In genomic region chr20:63525968-63526367, GRCh38 we compare ENCODE assay signal across 24 cellular contexts. TPM values are rescaled to one million over a fixed set of nuclear protein-coding genes. Genes with fewer than 3 reads are reported as not detected.
DNase-seq lines count a peak whose midpoint lies in the region; ATAC-seq, FAIRE-seq and TF ChIP-seq lines count a peak whose summit lies in the region.
"Had no signal": no experiment of that assay in that cellular context is flagged by ENCODE, and none has a peak within 500 bp of the region (broad histone marks: within the 10 kb centered on the region; RNA-seq: fewer than 3 reads in every experiment).

No MANE protein-coding gene starts in this region.

- H3K4me1 ChIP-seq in K562 (replicated peaks in 1 of 2; ENCODE audit: control insufficient read depth in 2 of 2, insufficient read depth in 2 of 2, low read length in 2 of 2): peaks cover 4 to 48% of the 10 kb centered on the region in 2 experiments
- H3K4me1 ChIP-seq in small intestine (ENCODE audit: control insufficient read depth in 2 of 2, insufficient read depth in 1 of 2, low read depth in 1 of 2, low read length in 1 of 2): peaks cover 0 to 4% of the 10 kb centered on the region in 2 donors
- H3K4me1 ChIP-seq in foreskin keratinocyte: no peaks in the 10 kb centered on the region

- CTCF ChIA-PET in K562 (lab: Yijun Ruan, JAX; ENCODE audit: low intra/inter-chr PET ratio): no interaction called here

- no peak overlapping the region for H3K27ac ChIP-seq in K562 (ENCODE audit: extremely low read depth, low read depth, low read length)
- no peak overlapping the region for H3K27ac ChIP-seq in small intestine (ENCODE audit: low read depth in 1 of 2, low read length in 1 of 2)
- no peak overlapping the region for H3K27ac ChIP-seq in foreskin keratinocyte
- H3K27ac ChIP-seq: neural progenitor cell, testis had no signal

- peak; percentile 20 for DNase-seq in SKM-1 treated with dmso at 0.1 percent for 144 hours (lab: John Stamatoyannopoulos, UW; ENCODE audit: unreplicated experiment)
- DNase-seq in SKM-1 (lab: John Stamatoyannopoulos, UW; ENCODE audit: unreplicated experiment): no peak
- DNase-seq in HT-29 (ENCODE audit: low spot score): peak; percentile 55
- DNase-seq in K562 (ENCODE audit: extremely low read depth in 1 of 4, low spot score in 3 of 4): no peak
- DNase-seq in small intestine: peak; percentile 33
- no peak for DNase-seq in retina
- no peak for DNase-seq in HCEC 1CT
- no peak for DNase-seq in foreskin keratinocyte
- DNase-seq: activated CD4-positive, alpha-beta T cell treated with anti-CD3 and anti-CD28 coated beads, Interleukin-2, amount 50 U/mL, for 48 hours; CD8-positive, alpha-beta T cell; DMS79 treated with DMSO at 0.1 percent for 48 hours; hippocampal formation; islet precursor cell; mesendoderm; NCI-H1092 treated with DMSO at 0.1 percent for 48 hours; NCI-H2171; NCI-H69; testis had no signal

- peaks cover 5% of the 10 kb centered on the region; the same call in 1 of the 2 replicates for H4K20me1 ChIP-seq in K562 (replicated peaks; ENCODE audit: control insufficient read depth, insufficient read depth, low read length)

- H3K9me3 ChIP-seq in K562 (replicated peaks; ENCODE audit: control insufficient read depth, insufficient read depth, low read depth, low read length) (peaks cover 7% of the 10 kb centered on the region), small intestine (ENCODE audit: control insufficient read depth, low read depth) (no peaks in the 10 kb centered on the region)
- H3K9me3 ChIP-seq: testis had no signal

- intact Hi-C loops in K562 (cut with micrococcal nuclease): no loop called here

- H3K4me3 ChIP-seq in K562: no peak overlapping the region
- H3K4me3 ChIP-seq in small intestine (ENCODE audit: low read depth in 1 of 2, low read length in 2 of 2): no peak overlapping the region
- H3K4me3 ChIP-seq: neural progenitor cell, testis had no signal

- BruUV-seq in K562 (replicated peaks; lab: Mats Ljungman, UMichigan): no TSS peak

- no peak for FAIRE-seq in K562 (lab: Jason Lieb, UNC)
- no peak for FAIRE-seq in small intestine (lab: Jason Lieb, UNC)
- FAIRE-seq: A204.1, H1 had no signal

- H3K9me1 ChIP-seq in K562 (ENCODE audit: control insufficient read depth, insufficient read depth, low read length): no peaks in the 10 kb centered on the region

- no peak overlapping the region for H3K9ac ChIP-seq in K562 (ENCODE audit: insufficient read depth in 1 of 2, low read depth in 2 of 2, low read length in 2 of 2)
- H3K9ac ChIP-seq: neural progenitor cell had no signal

- in situ Hi-C loops in K562 (cut with MboI): no loop called here

- POLR2A ChIA-PET in K562 (lab: Yijun Ruan, JAX): interaction anchor here (0.6 to 4.0 kb wide), 6 partner anchors 9 to 260 kb away, joined by 3 to 27 read pairs (median 4); partner anchors contain the start of gene PTK6

- TF ChIP-seq CTCF in K562 (IDR thresholded peaks at IDR 0.05 in 2 of 3, conservative IDR thresholded peaks at IDR 0.05 in 1 of 3; ENCODE audit: insufficient read depth in 2 of 3, low read depth in 1 of 3, low read length in 3 of 3) (no peak), foreskin keratinocyte (conservative IDR thresholded peaks at IDR 0.05) (no peak)

- H3K27me3 ChIP-seq in K562 (ENCODE audit: control insufficient read depth in 2 of 2, insufficient read depth in 2 of 2, low read length in 2 of 2): peaks cover 0 to 22% of the 10 kb centered on the region in 2 experiments; a peak in 1 of 5 replicates
- no peaks in the 10 kb centered on the region for H3K27me3 ChIP-seq in small intestine (ENCODE audit: control insufficient read depth in 2 of 2, insufficient read depth in 2 of 2, low read length in 2 of 2)
- no peaks in the 10 kb centered on the region for H3K27me3 ChIP-seq in foreskin keratinocyte
- H3K27me3 ChIP-seq: neural progenitor cell, testis had no signal

- H2AFZ ChIP-seq in K562 (ENCODE audit: low read depth, low read length): no peak overlapping the region
- H2AFZ ChIP-seq: neural progenitor cell had no signal

- ATAC-seq in K562 (no peak), foreskin keratinocyte (no peak)
- ATAC-seq: activated naive CD4-positive, alpha-beta T cell treated with anti-CD3 and anti-CD28 coated beads, Interleukin-2, amount 50 U/mL, for 72 hours; CD8-positive, alpha-beta T cell had no signal

- H3K36me3 ChIP-seq in K562 (ENCODE audit: control insufficient read depth, insufficient read depth, low read length) (peaks cover 23% of the 10 kb centered on the region; the same call in 2 of the 3 replicates), small intestine (ENCODE audit: control insufficient read depth in 2 of 2, insufficient read depth in 2 of 2, low read length in 2 of 2) (no peaks in the 10 kb centered on the region)
- H3K36me3 ChIP-seq: neural progenitor cell had no signal

- H3K79me2 ChIP-seq in K562 (ENCODE audit: control insufficient read depth, insufficient read depth, low read length): peaks cover 12% of the 10 kb centered on the region

- WGBS in K562 (ENCODE audit: insufficient coverage, low coverage, missing lambda C conversion rate): 3% methylated on average over 2 of the region's 2 CpGs
- WGBS in small intestine, 3 donors: 3 to 14% (median 5%) methylated on average over 2 of the region's 2 CpGs

- H3K4me2 ChIP-seq in K562 (ENCODE audit: insufficient read depth, low read length): no peak overlapping the region
- H3K4me2 ChIP-seq: neural progenitor cell had no signal

- TF ChIP-seq RAD21 in K562 (CRISPR knock-in tag; conservative IDR thresholded peaks at IDR 0.05 in 1 of 2, IDR thresholded peaks at IDR 0.05 in 1 of 2): no peak

- no peak; the same call in 1 of the 2 replicates for TF ChIP-seq POLR2A in K562 (conservative IDR thresholded peaks at IDR 0.05)

- TF ChIP-seq EP300 in K562 (IDR thresholded peaks at IDR 0.05; ENCODE audit: low read length): no peak

RNA-seq across cellular contexts. Expression of gene PPDPF, which starts 5.4 kb away (rescaled TPM):
- total RNA-seq in HT-29 (2014; rRNA removed; shearing (Covaris generic)): 384 and 468 TPM in 2 replicates
- 8.8 and 25.0 TPM in 2 replicates for total RNA-seq in K562 (2011; cell fraction: chromatin; rRNA removed; ENCODE audit: low replicate concordance)
- total RNA-seq in K562 (2011; cell fraction: nucleolus; rRNA removed): 34.9 and 37.0 TPM in 2 replicates
- 25.6 and 28.6 TPM in 2 replicates for total RNA-seq in K562 (2011; cell fraction: nucleoplasm; rRNA removed)
- total RNA-seq in K562 (2014; rRNA removed) (73.9 and 86.1 TPM in 2 replicates), K562 (2014; rRNA removed; fragmentation: Illumina TruSeq; extraction: Trizol) (2.3 and 4.5 TPM in 2 replicates), K562 (2015; rRNA removed; fragmentation: Illumina TruSeq; extraction: Trizol) (10.5 and 16.6 TPM in 2 replicates), K562 (2021) (220 and 233 TPM in 2 replicates), foreskin keratinocyte (181 and 190 TPM in 2 replicates)
- polyA plus RNA-seq in K562 (2011; rRNA removed) (4.5 and 9.8 TPM in 2 replicates), K562 (2014; fragmentation: Illumina TruSeq; extraction: Trizol) (11.2 and 59.1 TPM in 2 replicates), K562 (2014; fragmentation: Nextera tagmentation; extraction: Ambion mirVana) (under 1 TPM; 0.77 to 0.85 TPM), K562 (2014; rRNA removed) (98.3 and 99.6 TPM in 2 replicates), small intestine (100 to 1,000 TPM; 287 to 356 (median 302) TPM), foreskin keratinocyte (575 and 701 TPM in 2 replicates)
- 17.2 and 51.6 TPM in 2 replicates for polyA plus RNA-seq in K562 (2011; cell fraction: cytosol; rRNA removed)
- 34.4 and 40.3 TPM in 2 replicates for polyA plus RNA-seq in K562 (2011; cell fraction: nucleus; rRNA removed)
- 125 and 320 TPM in 2 replicates for polyA plus RNA-seq in K562 (2012)
- 0.95 and 2.2 TPM in 2 replicates for polyA minus RNA-seq in K562 (2011; rRNA and poly(A)+ RNA removed)
- polyA minus RNA-seq in K562 (2011; cell fraction: cytosol; rRNA and poly(A)+ RNA removed): 82.0 and 193 TPM in 2 replicates
- polyA minus RNA-seq in K562 (2011; cell fraction: nucleus; rRNA and poly(A)+ RNA removed): 25.2 and 33.4 TPM in 2 replicates

RNA-seq across cellular contexts. Expression of gene PTK6, which starts 11.2 kb away (rescaled TPM):
- total RNA-seq in HT-29 (2014; rRNA removed; shearing (Covaris generic)): 26.3 and 31.1 TPM in 2 replicates
- total RNA-seq in K562 (2011; cell fraction: chromatin; rRNA removed; ENCODE audit: low replicate concordance): not detected in 2 replicates
- total RNA-seq in K562 (2011; cell fraction: nucleolus; rRNA removed): not detected in 2 replicates
- not detected in 2 replicates for total RNA-seq in K562 (2011; cell fraction: nucleoplasm; rRNA removed)
- total RNA-seq in K562 (2014; rRNA removed): not detected in 2 replicates
- total RNA-seq in K562 (2014; rRNA removed; fragmentation: Illumina TruSeq; extraction: Trizol): not detected in 2 replicates
- not detected in 2 replicates for total RNA-seq in K562 (2015; rRNA removed; fragmentation: Illumina TruSeq; extraction: Trizol)
- not detected in 2 replicates for total RNA-seq in K562 (2021)
- polyA plus RNA-seq in K562 (2011; rRNA removed): not detected in 2 replicates
- 0.03 TPM in 1 of 2 replicates, not detected in the other for polyA plus RNA-seq in K562 (2011; cell fraction: cytosol; rRNA removed)
- polyA plus RNA-seq in K562 (2011; cell fraction: nucleus; rRNA removed): not detected in 2 replicates
- polyA plus RNA-seq in K562 (2012): 0.11 TPM in 1 of 2 replicates, not detected in the other
- polyA plus RNA-seq in K562 (2014; fragmentation: Illumina TruSeq; extraction: Trizol): not detected in 2 replicates
- not detected for polyA plus RNA-seq in K562 (2014; fragmentation: Nextera tagmentation; extraction: Ambion mirVana)
- 0.07 TPM in 1 of 2 replicates, not detected in the other for polyA plus RNA-seq in K562 (2014; rRNA removed)
- polyA minus RNA-seq in K562 (2011; rRNA and poly(A)+ RNA removed): not detected in 2 replicates
- not detected in 2 replicates for polyA minus RNA-seq in K562 (2011; cell fraction: cytosol; rRNA and poly(A)+ RNA removed)
- not detected in 2 replicates for polyA minus RNA-seq in K562 (2011; cell fraction: nucleus; rRNA and poly(A)+ RNA removed)
- polyA plus RNA-seq in small intestine: 10 to 100 TPM; 12.3 to 87.0 (median 82.7) TPM
- 15.7 and 21.8 TPM in 2 replicates for total RNA-seq in foreskin keratinocyte
- polyA plus RNA-seq in foreskin keratinocyte: 15.2 and 22.0 TPM in 2 replicates
- total RNA-seq: chondrocyte had no signal

RNA-seq across cellular contexts. Expression of gene SRMS, which starts 21.6 kb away (rescaled TPM):
- total RNA-seq in HT-29 (2014; rRNA removed; shearing (Covaris generic)): 0.13 TPM in 1 of 2 replicates, not detected in the other
- not detected in 2 replicates for total RNA-seq in K562 (2011; cell fraction: chromatin; rRNA removed; ENCODE audit: low replicate concordance)
- total RNA-seq in K562 (2011; cell fraction: nucleolus; rRNA removed): 0.17 TPM in 1 of 2 replicates, not detected in the other
- total RNA-seq in K562 (2011; cell fraction: nucleoplasm; rRNA removed): not detected in 2 replicates
- total RNA-seq in K562 (2014; rRNA removed) (not detected in 2 replicates), K562 (2014; rRNA removed; fragmentation: Illumina TruSeq; extraction: Trizol) (not detected in 2 replicates), K562 (2015; rRNA removed; fragmentation: Illumina TruSeq; extraction: Trizol) (not detected in 2 replicates), K562 (2021) (not detected in 2 replicates), foreskin keratinocyte (0.11 and 0.17 TPM in 2 replicates)
- polyA plus RNA-seq in K562 (2011; rRNA removed) (0.04 and 0.07 TPM in 2 replicates), K562 (2014; fragmentation: Illumina TruSeq; extraction: Trizol) (not detected in 2 replicates), K562 (2014; fragmentation: Nextera tagmentation; extraction: Ambion mirVana) (not detected), K562 (2014; rRNA removed) (not detected in 2 replicates), small intestine (not detected), foreskin keratinocyte (0.04 and 0.09 TPM in 2 replicates)
- polyA plus RNA-seq in K562 (2011; cell fraction: cytosol; rRNA removed): 0.03 and 0.07 TPM in 2 replicates
- polyA plus RNA-seq in K562 (2011; cell fraction: nucleus; rRNA removed): 0.13 and 0.21 TPM in 2 replicates
- polyA plus RNA-seq in K562 (2012): 0.05 TPM in 1 of 2 replicates, not detected in the other
- polyA minus RNA-seq in K562 (2011; rRNA and poly(A)+ RNA removed): not detected in 2 replicates
- polyA minus RNA-seq in K562 (2011; cell fraction: cytosol; rRNA and poly(A)+ RNA removed): not detected in 2 replicates
- not detected in 2 replicates for polyA minus RNA-seq in K562 (2011; cell fraction: nucleus; rRNA and poly(A)+ RNA removed)
- total RNA-seq: activated naive CD4-positive, alpha-beta T cell treated with anti-CD3 and anti-CD28 coated beads, Interleukin-2, amount 50 U/mL, for 72 hours; CD8-positive, alpha-beta T cell; chondrocyte; pulmonary artery endothelial cell had no signal

RNA-seq across cellular contexts. Expression of gene EEF1A2, which starts 27.1 kb away (rescaled TPM):
- 29.8 and 38.0 TPM in 2 replicates for total RNA-seq in HT-29 (2014; rRNA removed; shearing (Covaris generic))
- 13.0 and 31.1 TPM in 2 replicates for total RNA-seq in K562 (2011; cell fraction: chromatin; rRNA removed; ENCODE audit: low replicate concordance)
- 23.3 and 23.8 TPM in 2 replicates for total RNA-seq in K562 (2011; cell fraction: nucleolus; rRNA removed)
- 9.9 and 20.4 TPM in 2 replicates for total RNA-seq in K562 (2011; cell fraction: nucleoplasm; rRNA removed)
- total RNA-seq in K562 (2014; rRNA removed): 20.9 and 24.8 TPM in 2 replicates
- total RNA-seq in K562 (2014; rRNA removed; fragmentation: Illumina TruSeq; extraction: Trizol): 8.7 and 11.5 TPM in 2 replicates
- 7.7 and 8.7 TPM in 2 replicates for total RNA-seq in K562 (2015; rRNA removed; fragmentation: Illumina TruSeq; extraction: Trizol)
- 29.0 and 29.6 TPM in 2 replicates for total RNA-seq in K562 (2021)
- 9.6 and 11.8 TPM in 2 replicates for polyA plus RNA-seq in K562 (2011; rRNA removed)
- polyA plus RNA-seq in K562 (2011; cell fraction: cytosol; rRNA removed): 10.8 and 19.3 TPM in 2 replicates
- 13.8 and 24.9 TPM in 2 replicates for polyA plus RNA-seq in K562 (2011; cell fraction: nucleus; rRNA removed)
- 29.1 and 61.1 TPM in 2 replicates for polyA plus RNA-seq in K562 (2012)
- polyA plus RNA-seq in K562 (2014; fragmentation: Illumina TruSeq; extraction: Trizol): 27.2 and 29.6 TPM in 2 replicates
- polyA plus RNA-seq in K562 (2014; fragmentation: Nextera tagmentation; extraction: Ambion mirVana): under 1 TPM; 0.04 to 0.58 TPM
- polyA plus RNA-seq in K562 (2014; rRNA removed): 10.9 and 11.4 TPM in 2 replicates
- polyA minus RNA-seq in K562 (2011; rRNA and poly(A)+ RNA removed): 10.3 and 11.5 TPM in 2 replicates
- 34.7 and 45.1 TPM in 2 replicates for polyA minus RNA-seq in K562 (2011; cell fraction: cytosol; rRNA and poly(A)+ RNA removed)
- 8.2 and 10.0 TPM in 2 replicates for polyA minus RNA-seq in K562 (2011; cell fraction: nucleus; rRNA and poly(A)+ RNA removed)
- 10 to 100 TPM in 2 of 3 donors, 1 to 10 TPM in 1; 3.8 to 18.6 (median 15.7) TPM for polyA plus RNA-seq in small intestine
- 0.04 TPM in 1 of 2 replicates, not detected in the other for total RNA-seq in foreskin keratinocyte
- polyA plus RNA-seq in foreskin keratinocyte: 0.08 and 0.09 TPM in 2 replicates

RNA-seq across cellular contexts. Expression of gene FNDC11, which starts 28.0 kb away (rescaled TPM):
- 2.2 and 2.4 TPM in 2 replicates for total RNA-seq in HT-29 (2014; rRNA removed; shearing (Covaris generic))
- total RNA-seq in K562 (2011; cell fraction: chromatin; rRNA removed; ENCODE audit: low replicate concordance): 1.1 and 6.2 TPM in 2 replicates
- 5.0 and 5.5 TPM in 2 replicates for total RNA-seq in K562 (2011; cell fraction: nucleolus; rRNA removed)
- total RNA-seq in K562 (2011; cell fraction: nucleoplasm; rRNA removed): 1.8 and 2.2 TPM in 2 replicates
- total RNA-seq in K562 (2014; rRNA removed) (0.64 and 0.65 TPM in 2 replicates), K562 (2014; rRNA removed; fragmentation: Illumina TruSeq; extraction: Trizol) (0.06 TPM in 1 of 2 replicates, not detected in the other), K562 (2015; rRNA removed; fragmentation: Illumina TruSeq; extraction: Trizol) (0.14 and 0.23 TPM in 2 replicates), K562 (2021) (0.74 and 0.89 TPM in 2 replicates), foreskin keratinocyte (0.53 and 0.78 TPM in 2 replicates)
- polyA plus RNA-seq in K562 (2011; rRNA removed) (1.2 TPM in 2 replicates), K562 (2014; fragmentation: Illumina TruSeq; extraction: Trizol) (0.15 and 0.39 TPM in 2 replicates), K562 (2014; fragmentation: Nextera tagmentation; extraction: Ambion mirVana) (under 1 TPM in 1 of 2 experiments, not detected in 1; 0.08 TPM), K562 (2014; rRNA removed) (1.2 and 2.3 TPM in 2 replicates), small intestine (under 1 TPM in 1 of 3 donors, not detected in 2; 0.25 TPM), foreskin keratinocyte (0.67 and 0.68 TPM in 2 replicates)
- polyA plus RNA-seq in K562 (2011; cell fraction: cytosol; rRNA removed): 1.9 and 6.4 TPM in 2 replicates
- 5.8 and 19.1 TPM in 2 replicates for polyA plus RNA-seq in K562 (2011; cell fraction: nucleus; rRNA removed)
- 0.94 and 1.1 TPM in 2 replicates for polyA plus RNA-seq in K562 (2012)
- 0.45 and 0.56 TPM in 2 replicates for polyA minus RNA-seq in K562 (2011; rRNA and poly(A)+ RNA removed)
- 0.46 and 1.3 TPM in 2 replicates for polyA minus RNA-seq in K562 (2011; cell fraction: cytosol; rRNA and poly(A)+ RNA removed)
- 1.6 and 3.9 TPM in 2 replicates for polyA minus RNA-seq in K562 (2011; cell fraction: nucleus; rRNA and poly(A)+ RNA removed)

Comparison
In these comparisons a context has a peak if more than half of its experiments do, and no peak if none do; other contexts are left out.
1. DNase-seq: peak in SKM-1 treated with dmso at 0.1 percent for 144 hours (single experiment), HT-29 (single experiment) and small intestine (single experiment); none in SKM-1 (single experiment), K562 (0 of 4), retina (single experiment), HCEC 1CT (single experiment) and foreskin keratinocyte (0 of 2).
2. RNA of gene PTK6, which starts 11.2 kb away (total RNA-seq): 26.3 to 31.1 TPM in HT-29 and 15.7 to 21.8 TPM in foreskin keratinocyte; not detected in K562; every median in the first group is over 10 times any median in the second.